Comparison of ENCODE assay signal across 9 cellular contexts in the genomic region with DNA sequence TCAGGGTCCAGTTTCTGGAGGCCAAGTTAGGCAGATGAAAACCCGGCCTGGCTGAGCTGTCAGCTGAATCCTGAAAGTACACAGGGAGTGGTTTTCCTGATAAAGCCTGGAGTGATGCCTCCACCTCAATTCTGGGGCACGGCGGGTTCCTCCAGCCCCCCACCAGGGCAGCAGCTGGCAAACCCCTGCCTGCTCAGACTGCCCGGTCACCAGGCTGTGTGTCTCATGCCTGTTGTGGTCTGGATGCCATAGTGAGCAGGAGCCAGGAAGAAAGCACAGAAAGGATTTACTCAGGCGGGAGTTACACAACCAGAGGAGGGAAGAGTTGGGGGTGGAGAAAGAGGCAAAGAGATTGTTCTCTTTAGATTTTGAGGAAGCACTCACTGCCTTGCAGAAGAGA.
DNase-seq lines count a peak whose midpoint lies in the region; ATAC-seq and TF ChIP-seq lines count a peak whose summit lies in the region.
"Had no signal": no experiment of that assay in that cellular context is flagged by ENCODE, and none has a peak within 500 bp of the region (broad histone marks: within the 10 kb centered on the region; RNA-seq: fewer than 3 reads in every experiment).

No MANE protein-coding gene starts in this region.

- H3K9me3 ChIP-seq in tibial nerve, result no peaks in the 10 kb centered on the region

- H3K4me3 Mint-ChIP-seq in chondrocyte (ENCODE audit: unreplicated experiment), result peak overlapping the region; percentile 23

- no peaks in the 10 kb centered on the region for H3K27me3 ChIP-seq in tibial nerve

- peaks cover 44% of the 10 kb centered on the region for H3K4me1 Mint-ChIP-seq in chondrocyte (ENCODE audit: low read depth)

- TF ChIP-seq POLR2A in tibial nerve (IDR thresholded peaks at IDR 0.05) (no peak), lower leg skin (IDR thresholded peaks at IDR 0.05) (no peak)

- peak overlapping the region; percentile 29 to 87 (median 72) for H3K27ac ChIP-seq in tibial nerve

- peaks cover 3 to 71% (median 14%) of the 10 kb centered on the region in 4 donors for H3K4me1 ChIP-seq in tibial nerve

- peaks cover 0 to 11% (median 0%) of the 10 kb centered on the region in 3 donors for H3K36me3 ChIP-seq in tibial nerve

- no peak for TF ChIP-seq CTCF in chondrocyte (IDR thresholded peaks at IDR 0.05)
- TF ChIP-seq CTCF in tibial nerve (IDR thresholded peaks at IDR 0.05), result no peak
- TF ChIP-seq CTCF in lower leg skin (IDR thresholded peaks at IDR 0.05), result no peak

- H3K9me3 Mint-ChIP-seq in chondrocyte (ENCODE audit: low read depth), result no peaks in the 10 kb centered on the region

- TF ChIP-seq EP300 in tibial nerve (IDR thresholded peaks at IDR 0.05), result peak in 1 of 2 donors; percentile 44

- H3K4me3 ChIP-seq in tibial nerve (no peak overlapping the region), lower leg skin (ENCODE audit: low read depth, poor library complexity, severe bottlenecking) (no peak overlapping the region)
- H3K4me3 ChIP-seq: GM12878 had no signal

- no peaks in the 10 kb centered on the region for H3K27me3 Mint-ChIP-seq in chondrocyte (ENCODE audit: low read depth)

- peak; percentile 17 to 21 for DNase-seq in Kasumi-1 (lab: John Stamatoyannopoulos, UW)
- DNase-seq in chondrocyte (ENCODE audit: low spot score), result no peak
- peak; percentile 75 for DNase-seq in medulla oblongata (ENCODE audit: extremely low spot score)
- peak in 1 of 2 donors; percentile 49 for DNase-seq in tibial nerve (ENCODE audit: low spot score in 2 of 2)
- DNase-seq in lower leg skin (ENCODE audit: low spot score in 2 of 2), result no peak
- no peak for DNase-seq in GDM1 (lab: John Stamatoyannopoulos, UW)

- intact Hi-C loops in lower leg skin (cut with DNase I; ENCODE audit: low total_unique reads), result loop anchor here (5.0 to 10.0 kb wide), 2 partner anchors 294 to 557 kb away; no protein-coding TSS in a partner anchor

- 31 to 43% methylated on average over 5 of the region's 5 CpGs for WGBS in tibial nerve, 2 donors
- WGBS in lower leg skin, 2 donors, result 60 to 72% methylated on average over 5 of the region's 5 CpGs

- ATAC-seq in GM18873 (IDR thresholded peaks at IDR 0.05; ENCODE audit: low FRiP score, unreplicated experiment), result no peak
- no peak for ATAC-seq in GM19023 (IDR thresholded peaks at IDR 0.05; ENCODE audit: unreplicated experiment)

- H3K27ac Mint-ChIP-seq in chondrocyte (ENCODE audit: unreplicated experiment), result peak overlapping the region; percentile 92

- H3K36me3 Mint-ChIP-seq in chondrocyte (ENCODE audit: low read depth), result peaks cover 10% of the 10 kb centered on the region

Comparison
In these comparisons a context has a peak if more than half of its experiments do, and no peak if none do; other contexts are left out.
1. DNase-seq: peak in Kasumi-1 (2 of 2) and medulla oblongata (single experiment); none in chondrocyte (single experiment), lower leg skin (0 of 2) and GDM1 (single experiment).